Comparison of ENCODE assay signal across 8 cellular contexts in genomic region chr9:120918931-120919638, GRCh38. TPM values are rescaled to one million over a fixed set of nuclear protein-coding genes. Genes with fewer than 3 reads are reported as not detected.
DNase-seq lines count a peak whose midpoint lies in the region; ATAC-seq and TF ChIP-seq lines count a peak whose summit lies in the region.

No MANE protein-coding gene starts in this region.

- H3K27me3 ChIP-seq in MM.1S (replicated peaks; ENCODE audit: insufficient read depth, low read length), result no peaks in the 10 kb centered on the region

- H4K20me1 ChIP-seq in MM.1S (ENCODE audit: insufficient read depth, low read length), result no peaks in the 10 kb centered on the region

- ATAC-seq in left lobe of liver, result peak; percentile 9
- no peak for ATAC-seq in GM18498 (IDR thresholded peaks at IDR 0.05; ENCODE audit: unreplicated experiment)

- no peak overlapping the region for H3K9ac ChIP-seq in MM.1S (ENCODE audit: low read length)

- H3K27ac Mint-ChIP-seq in T-helper 1 cell treated with Interleukin-12 subunit alpha and Interleukin-12 subunit beta and Interleukin-4 antibody, amounts not matched to agents 30 μg/mL and 1 μg/mL, for 36 hours, result peak overlapping the region; percentile 63

- H3K9me3 ChIP-seq in MM.1S (replicated peaks; ENCODE audit: insufficient read depth, low read length), result no peaks in the 10 kb centered on the region

- no peak overlapping the region for H3K4me2 ChIP-seq in MM.1S (ENCODE audit: low read depth, low read length)

- WGBS in adipose tissue, 3 donors, result 65 to 84% (median 73%) methylated on average over 15 of the region's 15 CpGs

- H3K79me2 ChIP-seq in MM.1S (ENCODE audit: low read length), result no peaks in the 10 kb centered on the region

- H3K4me1 Mint-ChIP-seq in T-helper 1 cell treated with Interleukin-12 subunit alpha and Interleukin-12 subunit beta and Interleukin-4 antibody, amounts not matched to agents 30 μg/mL and 1 μg/mL, for 36 hours (ENCODE audit: low read depth), result peaks cover 76% of the 10 kb centered on the region

- no peak overlapping the region for H3K4me3 ChIP-seq in MM.1S (ENCODE audit: low read length)

- peaks cover 84% of the 10 kb centered on the region for H3K36me3 Mint-ChIP-seq in T-helper 1 cell treated with Interleukin-12 subunit alpha and Interleukin-12 subunit beta and Interleukin-4 antibody, amounts not matched to agents 30 μg/mL and 1 μg/mL, for 36 hours (ENCODE audit: low read depth)

- H2AFZ ChIP-seq in MM.1S (ENCODE audit: low read length), result no peak overlapping the region

- H3K9me2 ChIP-seq in MM.1S (replicated peaks; ENCODE audit: insufficient read depth, low read length), result no peaks in the 10 kb centered on the region

- H3K9me3 Mint-ChIP-seq in T-helper 1 cell treated with Interleukin-12 subunit alpha and Interleukin-12 subunit beta and Interleukin-4 antibody, amounts not matched to agents 30 μg/mL and 1 μg/mL, for 36 hours, result peaks cover 9% of the 10 kb centered on the region

- no peaks in the 10 kb centered on the region for H3K27me3 Mint-ChIP-seq in T-helper 1 cell treated with Interleukin-12 subunit alpha and Interleukin-12 subunit beta and Interleukin-4 antibody, amounts not matched to agents 30 μg/mL and 1 μg/mL, for 36 hours (ENCODE audit: low read depth)

- DNase-seq in T-helper 1 cell (no peak), left lobe of liver (ENCODE audit: low spot score) (no peak), substantia nigra (lab: John Stamatoyannopoulos, UW) (peak in 4 of 49 donors; percentile 7 to 20 (median 14)), NCI-H2171 (lab: John Stamatoyannopoulos, UW) (no peak), MM.1S (no peak)

- no peak for TF ChIP-seq CTCF in MM.1S (IDR thresholded peaks at IDR 0.05; ENCODE audit: low read length)

- no peaks in the 10 kb centered on the region for H3K4me1 ChIP-seq in MM.1S (ENCODE audit: low read length)

- H3K4me3 Mint-ChIP-seq in T-helper 1 cell treated with Interleukin-12 subunit alpha and Interleukin-12 subunit beta and Interleukin-4 antibody, amounts not matched to agents 30 μg/mL and 1 μg/mL, for 36 hours, result peak overlapping the region; percentile 21

- H3K27ac ChIP-seq in adipose tissue (ENCODE audit: low read depth, low read length) (peak overlapping the region; percentile 21), substantia nigra (ENCODE audit: low read depth, low read length, poor library complexity, severe bottlenecking) (peak overlapping the region; percentile 83), MM.1S (ENCODE audit: low read length) (no peak overlapping the region)

- no peaks in the 10 kb centered on the region for H3K36me3 ChIP-seq in MM.1S (replicated peaks; ENCODE audit: insufficient read depth, low read length)

- H3F3A ChIP-seq in MM.1S (ENCODE audit: insufficient read depth, low read length), result no peaks in the 10 kb centered on the region

RNA-seq across cellular contexts. Expression of gene TRAF1, which starts 7.5 kb away (rescaled TPM):
- polyA plus RNA-seq in adipose tissue, result 1 to 10 TPM; 2.4 to 5.3 (median 4.0) TPM
- total RNA-seq in left lobe of liver, result 3.0 TPM

RNA-seq across cellular contexts. Expression of gene PHF19, which starts 42.1 kb away (rescaled TPM):
- polyA plus RNA-seq in adipose tissue, result 10 to 100 TPM in 2 of 3 donors, 1 to 10 TPM in 1; 4.1 to 37.8 (median 10.6) TPM
- 2.4 TPM for total RNA-seq in left lobe of liver
